Comparison of ENCODE assay signal across 8 cellular contexts in genomic region chr11:65260756-65261590, GRCh38. TPM values are rescaled to one million over a fixed set of nuclear protein-coding genes. Genes with fewer than 3 reads are reported as not detected.
DNase-seq lines count a peak whose midpoint lies in the region; ATAC-seq and TF ChIP-seq lines count a peak whose summit lies in the region.

No MANE protein-coding gene starts in this region.

- H3K4me3 ChIP-seq in brain microvascular endothelial cell (ENCODE audit: low read depth, low read length) = peak overlapping the region; percentile 79
- H3K4me3 ChIP-seq in mucosa of descending colon = peak overlapping the region; percentile 48

- H3K27me3 ChIP-seq in brain microvascular endothelial cell (replicated peaks) = no peaks in the 10 kb centered on the region

- ATAC-seq in GM18867 (IDR thresholded peaks at IDR 0.05; ENCODE audit: unreplicated experiment) (peak; percentile 8), HG03520 (IDR thresholded peaks at IDR 0.05; ENCODE audit: unreplicated experiment) (peak; percentile 12), mucosa of descending colon (no peak)

- H3K36me3 ChIP-seq in brain microvascular endothelial cell (replicated peaks) (no peaks in the 10 kb centered on the region), mucosa of descending colon (ENCODE audit: low read depth) (no peaks in the 10 kb centered on the region)

- peaks cover 15% of the 10 kb centered on the region for H3K4me1 ChIP-seq in mucosa of descending colon (ENCODE audit: low read depth)

- in situ Hi-C loops in brain microvascular endothelial cell (cut with HindIII; ENCODE audit: low pct_ligation_motif_present, low sequenced_read_pairs) = no loop called here

- peak overlapping the region; percentile 75 for H3K27ac ChIP-seq in brain microvascular endothelial cell

- no peak for DNase-seq in brain microvascular endothelial cell
- DNase-seq in mucosa of descending colon = peak in 1 of 3 donors; percentile 20
- DNase-seq in NCI-H345 (lab: John Stamatoyannopoulos, UW) = no peak
- DNase-seq in effector CD8-positive, alpha-beta T cell (lab: John Stamatoyannopoulos, UW) = no peak
- DNase-seq in dedifferentiated amniotic fluid mesenchymal stem cell (ENCODE audit: extremely low spot score) = no peak
- DNase-seq in DMS153 treated with DMSO at 0.1 percent for 48 hours (lab: John Stamatoyannopoulos, UW; ENCODE audit: unreplicated experiment) = no peak

- TF ChIP-seq CTCF in brain microvascular endothelial cell (IDR thresholded peaks at IDR 0.05; ENCODE audit: low read depth, low read length, missing control alignments) (no peak), mucosa of descending colon (IDR thresholded peaks at IDR 0.05) (no peak)

- intact Hi-C loops in mucosa of descending colon (cut with DNase I, micrococcal nuclease) = no loop called here

- H3K9me3 ChIP-seq in mucosa of descending colon = no peaks in the 10 kb centered on the region

RNA-seq across cellular contexts. Expression of gene POLA2, which starts 0.8 kb away (rescaled TPM):
- total RNA-seq in mucosa of descending colon = 10 to 100 TPM in 2 of 3 donors, 1 to 10 TPM in 1; 8.9 to 14.4 (median 11.4) TPM

RNA-seq across cellular contexts. Expression of gene CDC42EP2, which starts 53.7 kb away (rescaled TPM):
- 10 to 100 TPM in 2 of 3 donors, 1 to 10 TPM in 1; 7.0 to 27.4 (median 11.6) TPM for total RNA-seq in mucosa of descending colon
